Comparison of ENCODE assay signal across 8 cellular contexts in genomic region chr19:58440556-58440955, GRCh38. TPM values are rescaled to one million over a fixed set of nuclear protein-coding genes. Genes with fewer than 3 reads are reported as not detected.
DNase-seq lines count a peak whose midpoint lies in the region; ATAC-seq, FAIRE-seq and TF ChIP-seq lines count a peak whose summit lies in the region.

No MANE protein-coding gene starts in this region.

- H3K4me2 ChIP-seq in GM12878 (ENCODE audit: control insufficient read depth, insufficient read depth) (peak overlapping the region; percentile 92), keratinocyte (ENCODE audit: control insufficient read depth, extremely low read depth, insufficient read depth, low read depth, low read length) (peak overlapping the region; percentile 84), smooth muscle cell (peak overlapping the region; percentile 81)

- peaks cover 13% of the 10 kb centered on the region for H3K27me3 Mint-ChIP-seq in HFFc6 (ENCODE audit: insufficient read depth)

- no peak for TF ChIP-seq RAD21 in GM12878 (IDR thresholded peaks at IDR 0.05; ENCODE audit: insufficient read depth, low read depth, low read length)

- no peaks in the 10 kb centered on the region for H3K9me1 ChIP-seq in keratinocyte (ENCODE audit: control insufficient read depth, extremely low read depth, insufficient read depth, low read length)

- in situ Hi-C loops in GM12878 (cut with MboI), result no loop called here

- dilution Hi-C loops in keratinocyte (cut with MboI; ENCODE audit: extremely low pct_ligation_motif_present, low sequenced_read_pairs), result no loop called here

- no TSS peak for BruUV-seq in GM12878 (replicated peaks; lab: Mats Ljungman, UMichigan)

- CTCF ChIA-PET in GM12878 (lab: Yijun Ruan, JAX), result no interaction called here

- peak overlapping the region; percentile 97 for H3K27ac Mint-ChIP-seq in HFFc6

- ATAC-seq in GM12878, result no peak
- no peak for ATAC-seq in HG03432 (IDR thresholded peaks at IDR 0.05; ENCODE audit: unreplicated experiment)
- no peak for ATAC-seq in HG03520 (IDR thresholded peaks at IDR 0.05; ENCODE audit: unreplicated experiment)

- peaks cover 60% of the 10 kb centered on the region for H3K36me3 Mint-ChIP-seq in HFFc6 (ENCODE audit: low read depth)

- peaks cover 65% of the 10 kb centered on the region for H3K9me3 Mint-ChIP-seq in HFFc6

- no peaks in the 10 kb centered on the region for H4K20me1 ChIP-seq in GM12878 (ENCODE audit: control insufficient read depth, insufficient read depth)
- H4K20me1 ChIP-seq in keratinocyte (ENCODE audit: control insufficient read depth, extremely low read depth, insufficient read depth, low read length), result no peaks in the 10 kb centered on the region
- no peaks in the 10 kb centered on the region for H4K20me1 ChIP-seq in smooth muscle cell (ENCODE audit: low read depth)

- FAIRE-seq in GM12878 (lab: Jason Lieb, UNC) (no peak), keratinocyte (lab: Jason Lieb, UNC) (no peak)

- H3K9ac ChIP-seq in GM12878 (ENCODE audit: control insufficient read depth, insufficient read depth, low read length) (no peak overlapping the region), keratinocyte (ENCODE audit: control insufficient read depth, extremely low read depth, insufficient read depth, low read length) (no peak overlapping the region), smooth muscle cell (ENCODE audit: low read depth) (no peak overlapping the region)

- RAD21 ChIA-PET in GM12878 (lab: Charles Lee; ENCODE audit: unreplicated experiment), result interaction anchor here (1.0 kb wide), 1 partner anchor 11 kb away, joined by 4 read pairs; the partner anchor contains the start of gene ZNF324B

- H3K4me1 ChIP-seq in GM12878 (ENCODE audit: control insufficient read depth, insufficient read depth, low read length) (peaks cover 6% of the 10 kb centered on the region; the same call in 1 of the 2 replicates), keratinocyte (ENCODE audit: control insufficient read depth, extremely low read depth, insufficient read depth, low read length) (peaks cover 8% of the 10 kb centered on the region), smooth muscle cell (ENCODE audit: low read depth) (no peaks in the 10 kb centered on the region)

- POLR2A ChIA-PET in GM12878 (lab: Charles Lee), result interaction anchor here (1.0 kb wide), 1 partner anchor 11 kb away, joined by 3 read pairs; the partner anchor contains the start of gene ZNF324B

- DNase-seq in HFFc6 (no peak), GM12878 (ENCODE audit: low read depth, low spot score) (no peak), keratinocyte (ENCODE audit: low read depth, low spot score) (no peak), smooth muscle cell (lab: John Stamatoyannopoulos, UW; ENCODE audit: unreplicated experiment) (no peak), GM20000 (ENCODE audit: low spot score) (no peak)
- no peak for DNase-seq in stimulated activated CD4-positive, alpha-beta T cell treated with anti-CD3 and anti-CD28 coated beads, Interleukin-4, amount 100 ng/mL, for 1 hour

- H3K4me3 ChIP-seq in GM12878, result peak overlapping the region; percentile 47; the same call in 1 of the 2 replicates
- H3K4me3 ChIP-seq in keratinocyte (ENCODE audit: control insufficient read depth in 2 of 3, extremely low read depth in 1 of 3, insufficient read depth in 2 of 3, low read depth in 1 of 3, low read length in 3 of 3), result peak overlapping the region; percentile 47 to 80 (median 73)
- H3K4me3 ChIP-seq in smooth muscle cell, result peak overlapping the region; percentile 47

- no peaks in the 10 kb centered on the region for H3K36me3 ChIP-seq in GM12878 (ENCODE audit: control insufficient read depth in 2 of 2, insufficient read depth in 2 of 2, low read length in 1 of 2)
- H3K36me3 ChIP-seq in keratinocyte (ENCODE audit: control insufficient read depth in 2 of 2, extremely low read depth in 1 of 2, insufficient read depth in 2 of 2, low read length in 2 of 2), result peaks cover 0 to 2% of the 10 kb centered on the region in 2 experiments
- H3K36me3 ChIP-seq in smooth muscle cell (ENCODE audit: low read depth), result no peaks in the 10 kb centered on the region

- 83% methylated on average over 22 of the region's 31 CpGs for WGBS in GM12878 (ENCODE audit: insufficient coverage, insufficient replicate concordance, low lambda C conversion rate, missing lambda C conversion rate)
- 85% methylated on average over 21 of the region's 31 CpGs for WGBS in smooth muscle cell (ENCODE audit: low lambda C conversion rate)

- TF ChIP-seq CTCF in HFFc6 (IDR thresholded peaks at IDR 0.05) (no peak), GM12878 (IDR thresholded peaks at IDR 0.05 in 2 of 3, conservative IDR thresholded peaks at IDR 0.05 in 1 of 3; ENCODE audit: control insufficient read depth in 2 of 3, extremely low read depth in 1 of 3, insufficient read depth in 1 of 3, low read depth in 3 of 3, low read length in 3 of 3) (no peak), keratinocyte (optimal IDR thresholded peaks at IDR 0.05 in 1 of 3, IDR thresholded peaks at IDR 0.05 in 1 of 3, conservative IDR thresholded peaks at IDR 0.05 in 1 of 3; ENCODE audit: extremely low read depth in 1 of 3, insufficient read depth in 2 of 3, low read length in 3 of 3) (no peak), smooth muscle cell (IDR thresholded peaks at IDR 0.05; ENCODE audit: borderline replicate concordance, insufficient read depth, poor library complexity, severe bottlenecking) (no peak), GM20000 (IDR thresholded peaks at IDR 0.05; ENCODE audit: extremely low read depth, missing control alignments) (no peak)

- SMC1A ChIA-PET in GM12878 (lab: Charles Lee; ENCODE audit: uncharacterized antibody, unreplicated experiment), result interaction anchor here (0.9 kb wide), 1 partner anchor 10 kb away, joined by 3 read pairs; the partner anchor contains the start of gene ZNF324B

- TF ChIP-seq EP300 in GM12878 (IDR thresholded peaks at IDR 0.05; ENCODE audit: borderline replicate concordance in 1 of 2, control insufficient read depth in 1 of 2, low read depth in 2 of 2, low read length in 2 of 2), result no peak

- H3K27me3 ChIP-seq in GM12878 (replicated peaks in 1 of 2; ENCODE audit: control insufficient read depth in 2 of 2, insufficient read depth in 2 of 2, low read length in 1 of 2) (no peaks in the 10 kb centered on the region), keratinocyte (ENCODE audit: control insufficient read depth, extremely low read depth, insufficient read depth, low read length) (no peaks in the 10 kb centered on the region), smooth muscle cell (ENCODE audit: low read depth) (no peaks in the 10 kb centered on the region)

- peak overlapping the region; percentile 93 for H3K4me3 Mint-ChIP-seq in HFFc6

- intact Hi-C loops in GM12878 (cut with micrococcal nuclease; ENCODE audit: unreplicated experiment), result no loop called here

- H3K4me1 Mint-ChIP-seq in HFFc6 (ENCODE audit: low read depth), result peaks cover 20% of the 10 kb centered on the region

- H3K79me2 ChIP-seq in GM12878 (ENCODE audit: control insufficient read depth, insufficient read depth, low read length) (peaks cover 4% of the 10 kb centered on the region), keratinocyte (ENCODE audit: control insufficient read depth, insufficient read depth, low read length) (peaks cover 6% of the 10 kb centered on the region), smooth muscle cell (ENCODE audit: low read depth) (no peaks in the 10 kb centered on the region)

- peak overlapping the region; percentile 38; the same call in 1 of the 2 replicates for H3K27ac ChIP-seq in GM12878 (ENCODE audit: control insufficient read depth, insufficient read depth)
- H3K27ac ChIP-seq in keratinocyte (ENCODE audit: control insufficient read depth, insufficient read depth, low read length), result no peak overlapping the region
- H3K27ac ChIP-seq in smooth muscle cell (ENCODE audit: low read depth), result no peak overlapping the region

- H2AFZ ChIP-seq in GM12878 (ENCODE audit: control insufficient read depth, low read depth, low read length) (peak overlapping the region; percentile 88), keratinocyte (ENCODE audit: control insufficient read depth, low read length) (peak overlapping the region; percentile 90), smooth muscle cell (ENCODE audit: low read depth) (no peak overlapping the region)

- no peak for TF ChIP-seq POLR2A in GM12878 (IDR thresholded peaks at IDR 0.05; ENCODE audit: low read depth, low read length)

- H3F3A ChIP-seq in smooth muscle cell (ENCODE audit: low read depth), result no peaks in the 10 kb centered on the region

- H3K9me3 ChIP-seq in GM12878 (replicated peaks; ENCODE audit: control insufficient read depth, insufficient read depth, low read length) (peaks cover 27% of the 10 kb centered on the region; the same call in 2 of the 3 replicates), keratinocyte (ENCODE audit: control insufficient read depth, low read depth, low read length) (peaks cover 2% of the 10 kb centered on the region), smooth muscle cell (replicated peaks; ENCODE audit: low read depth) (no peaks in the 10 kb centered on the region)

RNA-seq across cellular contexts. Expression of gene ZNF132, which starts 0.6 kb away (rescaled TPM):
- total RNA-seq in HFFc6 (2021; fragmentation: NEBNext Ultra II Directional; extraction: Animal tissue kit (Norgen Biotek cat#: 25700)), result 1 to 10 TPM; 4.0 to 5.2 (median 4.5) TPM
- 8.4 and 8.7 TPM in 2 replicates for total RNA-seq in GM12878 (2013; cell fraction: nucleolus; rRNA removed)
- total RNA-seq in GM12878 (2014; rRNA removed) (3.5 and 4.0 TPM in 2 replicates), GM12878 (2014; rRNA removed; fragmentation: Illumina TruSeq; extraction: Trizol) (3.3 and 3.5 TPM in 2 replicates), GM12878 (2021) (2.7 and 3.4 TPM in 2 replicates), smooth muscle cell (0.63 and 2.3 TPM in 2 replicates)
- 1.3 TPM for polyA plus RNA-seq in GM12878 (2011; ENCODE audit: low read depth)
- polyA plus RNA-seq in GM12878 (2011; rRNA removed) (0.68 and 0.81 TPM in 2 replicates), GM12878 (2014; fragmentation: Illumina TruSeq; extraction: Trizol) (2.0 and 2.2 TPM in 2 replicates), GM12878 (2014; fragmentation: Nextera tagmentation; extraction: Ambion mirVana) (under 1 TPM; 0.56 to 0.73 TPM), GM12878 (2014; rRNA removed) (1.4 and 1.9 TPM in 2 replicates), GM12878 (2016; fragmentation: Nextera tagmentation; extraction: Ambion mirVana) (1 to 10 TPM; 2.4 to 3.0 TPM), keratinocyte (1.5 to 2.1 TPM (median 1.6 TPM) in 3 replicates), smooth muscle cell (0.40 and 0.69 TPM in 2 replicates)
- polyA plus RNA-seq in GM12878 (2011; cell fraction: cytosol; rRNA removed), result 0.40 and 0.42 TPM in 2 replicates
- polyA plus RNA-seq in GM12878 (2011; cell fraction: nucleus; rRNA removed), result 1.2 and 1.8 TPM in 2 replicates
- 0.69 and 2.1 TPM in 2 replicates for polyA plus RNA-seq in GM12878 (2012)
- 3.7 and 4.0 TPM in 2 replicates for polyA minus RNA-seq in GM12878 (2011; rRNA and poly(A)+ RNA removed)
- 0.62 TPM in 1 of 2 replicates, not detected in the other for polyA minus RNA-seq in GM12878 (2011; cell fraction: cytosol; rRNA and poly(A)+ RNA removed)
- polyA minus RNA-seq in GM12878 (2011; cell fraction: nucleus; rRNA and poly(A)+ RNA removed), result 3.5 TPM in 2 replicates
- polyA plus RNA-seq in keratinocyte (2011; ENCODE audit: low read depth), result 0.25 TPM
- 0.48 and 0.95 TPM in 2 replicates for polyA plus RNA-seq in keratinocyte (2011; cell fraction: cytosol; rRNA removed)
- 2.1 and 2.2 TPM in 2 replicates for polyA plus RNA-seq in keratinocyte (2011; cell fraction: nucleus; rRNA removed)
- polyA plus RNA-seq in keratinocyte (2012; ENCODE audit: low replicate concordance), result 1.6 and 2.6 TPM in 2 replicates
- 1.9 to 5.9 TPM (median 4.0 TPM) in 3 replicates for polyA minus RNA-seq in keratinocyte
- 3.5 TPM for polyA minus RNA-seq in keratinocyte (2011; cell fraction: cytosol; rRNA and poly(A)+ RNA removed)
- 3.0 and 5.0 TPM in 2 replicates for polyA minus RNA-seq in keratinocyte (2011; cell fraction: nucleus; rRNA and poly(A)+ RNA removed)

RNA-seq across cellular contexts. Expression of gene ZNF324B, which starts 10.9 kb away (rescaled TPM):
- 1 to 10 TPM; 3.8 to 5.9 (median 4.7) TPM for total RNA-seq in HFFc6 (2021; fragmentation: NEBNext Ultra II Directional; extraction: Animal tissue kit (Norgen Biotek cat#: 25700))
- 23.8 and 27.7 TPM in 2 replicates for total RNA-seq in GM12878 (2013; cell fraction: nucleolus; rRNA removed)
- total RNA-seq in GM12878 (2014; rRNA removed), result 7.9 and 8.8 TPM in 2 replicates
- total RNA-seq in GM12878 (2014; rRNA removed; fragmentation: Illumina TruSeq; extraction: Trizol), result 5.3 and 5.9 TPM in 2 replicates
- total RNA-seq in GM12878 (2021), result 9.3 and 12.8 TPM in 2 replicates
- 1.4 TPM for polyA plus RNA-seq in GM12878 (2011; ENCODE audit: low read depth)
- polyA plus RNA-seq in GM12878 (2011; rRNA removed), result 1.9 and 3.3 TPM in 2 replicates
- polyA plus RNA-seq in GM12878 (2011; cell fraction: cytosol; rRNA removed), result 3.7 and 5.2 TPM in 2 replicates
- 5.2 and 7.0 TPM in 2 replicates for polyA plus RNA-seq in GM12878 (2011; cell fraction: nucleus; rRNA removed)
- polyA plus RNA-seq in GM12878 (2012), result 3.4 and 4.2 TPM in 2 replicates
- polyA plus RNA-seq in GM12878 (2014; fragmentation: Illumina TruSeq; extraction: Trizol), result 3.0 and 4.2 TPM in 2 replicates
- polyA plus RNA-seq in GM12878 (2014; fragmentation: Nextera tagmentation; extraction: Ambion mirVana), result under 1 TPM; 0.11 to 0.29 TPM
- polyA plus RNA-seq in GM12878 (2014; rRNA removed), result 7.6 and 8.4 TPM in 2 replicates
- polyA plus RNA-seq in GM12878 (2016; fragmentation: Nextera tagmentation; extraction: Ambion mirVana), result 1 to 10 TPM; 3.5 to 4.4 TPM
- 4.8 and 13.2 TPM in 2 replicates for polyA minus RNA-seq in GM12878 (2011; rRNA and poly(A)+ RNA removed)
- 4.1 and 4.4 TPM in 2 replicates for polyA minus RNA-seq in GM12878 (2011; cell fraction: cytosol; rRNA and poly(A)+ RNA removed)
- polyA minus RNA-seq in GM12878 (2011; cell fraction: nucleus; rRNA and poly(A)+ RNA removed), result 4.1 and 9.5 TPM in 2 replicates
- polyA plus RNA-seq in keratinocyte, result 2.0 to 3.5 TPM (median 2.5 TPM) in 3 replicates
- polyA plus RNA-seq in keratinocyte (2011; ENCODE audit: low read depth), result 3.0 TPM
- 1.1 and 1.7 TPM in 2 replicates for polyA plus RNA-seq in keratinocyte (2011; cell fraction: cytosol; rRNA removed)
- polyA plus RNA-seq in keratinocyte (2011; cell fraction: nucleus; rRNA removed), result 5.1 and 5.6 TPM in 2 replicates
- 3.1 TPM in 2 replicates for polyA plus RNA-seq in keratinocyte (2012; ENCODE audit: low replicate concordance)
- 4.2 to 7.2 TPM (median 5.7 TPM) in 3 replicates for polyA minus RNA-seq in keratinocyte
- 4.4 TPM for polyA minus RNA-seq in keratinocyte (2011; cell fraction: cytosol; rRNA and poly(A)+ RNA removed)
- polyA minus RNA-seq in keratinocyte (2011; cell fraction: nucleus; rRNA and poly(A)+ RNA removed), result 7.9 and 9.9 TPM in 2 replicates
- total RNA-seq in smooth muscle cell, result 3.1 and 3.3 TPM in 2 replicates
- polyA plus RNA-seq in smooth muscle cell, result 1.5 and 2.6 TPM in 2 replicates

RNA-seq across cellular contexts. Expression of gene ZNF324, which starts 26.3 kb away (rescaled TPM):
- 1 to 10 TPM; 5.6 to 7.5 (median 6.8) TPM for total RNA-seq in HFFc6 (2021; fragmentation: NEBNext Ultra II Directional; extraction: Animal tissue kit (Norgen Biotek cat#: 25700))
- total RNA-seq in GM12878 (2013; cell fraction: nucleolus; rRNA removed), result 35.9 and 44.8 TPM in 2 replicates
- total RNA-seq in GM12878 (2014; rRNA removed), result 10.6 and 13.9 TPM in 2 replicates
- total RNA-seq in GM12878 (2014; rRNA removed; fragmentation: Illumina TruSeq; extraction: Trizol), result 5.0 and 5.9 TPM in 2 replicates
- 12.1 and 12.9 TPM in 2 replicates for total RNA-seq in GM12878 (2021)
- 3.3 TPM for polyA plus RNA-seq in GM12878 (2011; ENCODE audit: low read depth)
- 2.8 and 5.7 TPM in 2 replicates for polyA plus RNA-seq in GM12878 (2011; rRNA removed)
- 6.7 and 10.0 TPM in 2 replicates for polyA plus RNA-seq in GM12878 (2011; cell fraction: cytosol; rRNA removed)
- polyA plus RNA-seq in GM12878 (2011; cell fraction: nucleus; rRNA removed), result 11.2 and 13.9 TPM in 2 replicates
- 7.0 and 7.3 TPM in 2 replicates for polyA plus RNA-seq in GM12878 (2012)
- polyA plus RNA-seq in GM12878 (2014; fragmentation: Illumina TruSeq; extraction: Trizol), result 3.1 and 3.5 TPM in 2 replicates
- 1 to 10 TPM in 1 of 2 experiments, under 1 TPM in 1; 0.71 to 2.1 TPM for polyA plus RNA-seq in GM12878 (2014; fragmentation: Nextera tagmentation; extraction: Ambion mirVana)
- 8.1 and 9.5 TPM in 2 replicates for polyA plus RNA-seq in GM12878 (2014; rRNA removed)
- 1 to 10 TPM; 8.5 to 9.0 TPM for polyA plus RNA-seq in GM12878 (2016; fragmentation: Nextera tagmentation; extraction: Ambion mirVana)
- 9.7 and 19.5 TPM in 2 replicates for polyA minus RNA-seq in GM12878 (2011; rRNA and poly(A)+ RNA removed)
- 4.1 and 5.9 TPM in 2 replicates for polyA minus RNA-seq in GM12878 (2011; cell fraction: cytosol; rRNA and poly(A)+ RNA removed)
- 19.2 and 29.2 TPM in 2 replicates for polyA minus RNA-seq in GM12878 (2011; cell fraction: nucleus; rRNA and poly(A)+ RNA removed)
- polyA plus RNA-seq in keratinocyte, result 5.0 to 10.8 TPM (median 6.6 TPM) in 3 replicates
- polyA plus RNA-seq in keratinocyte (2011; ENCODE audit: low read depth), result 1.2 TPM
- polyA plus RNA-seq in keratinocyte (2011; cell fraction: cytosol; rRNA removed), result 3.1 and 5.8 TPM in 2 replicates
- polyA plus RNA-seq in keratinocyte (2011; cell fraction: nucleus; rRNA removed), result 15.1 and 16.2 TPM in 2 replicates
- 6.7 and 7.9 TPM in 2 replicates for polyA plus RNA-seq in keratinocyte (2012; ENCODE audit: low replicate concordance)
- polyA minus RNA-seq in keratinocyte, result 8.1 to 14.9 TPM (median 9.4 TPM) in 3 replicates
- polyA minus RNA-seq in keratinocyte (2011; cell fraction: cytosol; rRNA and poly(A)+ RNA removed), result 17.1 TPM
- polyA minus RNA-seq in keratinocyte (2011; cell fraction: nucleus; rRNA and poly(A)+ RNA removed), result 24.0 and 25.9 TPM in 2 replicates
- 4.4 and 8.8 TPM in 2 replicates for total RNA-seq in smooth muscle cell
- polyA plus RNA-seq in smooth muscle cell, result 9.0 and 10.2 TPM in 2 replicates

RNA-seq across cellular contexts. Expression of gene ZNF584, which starts 32.1 kb away (rescaled TPM):
- total RNA-seq in HFFc6 (2021; fragmentation: NEBNext Ultra II Directional; extraction: Animal tissue kit (Norgen Biotek cat#: 25700)), result 10 to 100 TPM; 13.3 to 15.0 (median 14.0) TPM
- 26.4 and 31.6 TPM in 2 replicates for total RNA-seq in GM12878 (2013; cell fraction: nucleolus; rRNA removed)
- total RNA-seq in GM12878 (2014; rRNA removed), result 9.5 and 10.7 TPM in 2 replicates
- total RNA-seq in GM12878 (2014; rRNA removed; fragmentation: Illumina TruSeq; extraction: Trizol), result 4.8 and 5.1 TPM in 2 replicates
- 9.7 and 10.3 TPM in 2 replicates for total RNA-seq in GM12878 (2021)
- 3.2 TPM for polyA plus RNA-seq in GM12878 (2011; ENCODE audit: low read depth)
- polyA plus RNA-seq in GM12878 (2011; rRNA removed), result 7.6 and 8.4 TPM in 2 replicates
- polyA plus RNA-seq in GM12878 (2011; cell fraction: cytosol; rRNA removed), result 8.7 and 9.6 TPM in 2 replicates
- polyA plus RNA-seq in GM12878 (2011; cell fraction: nucleus; rRNA removed), result 7.9 and 8.7 TPM in 2 replicates
- polyA plus RNA-seq in GM12878 (2012), result 3.8 and 5.6 TPM in 2 replicates
- 5.9 and 6.2 TPM in 2 replicates for polyA plus RNA-seq in GM12878 (2014; fragmentation: Illumina TruSeq; extraction: Trizol)
- polyA plus RNA-seq in GM12878 (2014; fragmentation: Nextera tagmentation; extraction: Ambion mirVana), result 1 to 10 TPM; 2.0 to 2.6 TPM
- polyA plus RNA-seq in GM12878 (2014; rRNA removed), result 6.3 and 7.3 TPM in 2 replicates
- 1 to 10 TPM; 5.9 to 6.9 TPM for polyA plus RNA-seq in GM12878 (2016; fragmentation: Nextera tagmentation; extraction: Ambion mirVana)
- 11.6 and 13.5 TPM in 2 replicates for polyA minus RNA-seq in GM12878 (2011; rRNA and poly(A)+ RNA removed)
- 3.7 and 4.4 TPM in 2 replicates for polyA minus RNA-seq in GM12878 (2011; cell fraction: cytosol; rRNA and poly(A)+ RNA removed)
- polyA minus RNA-seq in GM12878 (2011; cell fraction: nucleus; rRNA and poly(A)+ RNA removed), result 5.0 and 12.0 TPM in 2 replicates
- polyA plus RNA-seq in keratinocyte, result 12.2 to 15.5 TPM (median 12.9 TPM) in 3 replicates
- polyA plus RNA-seq in keratinocyte (2011; ENCODE audit: low read depth), result 8.2 TPM
- polyA plus RNA-seq in keratinocyte (2011; cell fraction: cytosol; rRNA removed), result 11.7 and 12.9 TPM in 2 replicates
- polyA plus RNA-seq in keratinocyte (2011; cell fraction: nucleus; rRNA removed), result 14.9 and 18.8 TPM in 2 replicates
- 9.0 and 11.5 TPM in 2 replicates for polyA plus RNA-seq in keratinocyte (2012; ENCODE audit: low replicate concordance)
- 13.8 to 17.3 TPM (median 15.1 TPM) in 3 replicates for polyA minus RNA-seq in keratinocyte
- 15.0 TPM for polyA minus RNA-seq in keratinocyte (2011; cell fraction: cytosol; rRNA and poly(A)+ RNA removed)
- 11.8 and 15.0 TPM in 2 replicates for polyA minus RNA-seq in keratinocyte (2011; cell fraction: nucleus; rRNA and poly(A)+ RNA removed)
- 5.0 and 16.9 TPM in 2 replicates for total RNA-seq in smooth muscle cell
- 9.1 and 12.7 TPM in 2 replicates for polyA plus RNA-seq in smooth muscle cell

RNA-seq across cellular contexts. Expression of gene ZNF446, which starts 35.6 kb away (rescaled TPM):
- total RNA-seq in HFFc6 (2021; fragmentation: NEBNext Ultra II Directional; extraction: Animal tissue kit (Norgen Biotek cat#: 25700)), result 1 to 10 TPM; 5.7 to 6.9 (median 6.2) TPM
- 13.0 and 16.4 TPM in 2 replicates for total RNA-seq in GM12878 (2013; cell fraction: nucleolus; rRNA removed)
- total RNA-seq in GM12878 (2014; rRNA removed) (6.5 and 6.9 TPM in 2 replicates), GM12878 (2014; rRNA removed; fragmentation: Illumina TruSeq; extraction: Trizol) (2.3 and 2.5 TPM in 2 replicates), GM12878 (2021) (5.6 and 6.0 TPM in 2 replicates), smooth muscle cell (6.6 and 9.5 TPM in 2 replicates)
- 2.3 TPM for polyA plus RNA-seq in GM12878 (2011; ENCODE audit: low read depth)
- polyA plus RNA-seq in GM12878 (2011; rRNA removed) (1.1 and 3.5 TPM in 2 replicates), GM12878 (2014; fragmentation: Illumina TruSeq; extraction: Trizol) (0.63 and 1.6 TPM in 2 replicates), GM12878 (2014; fragmentation: Nextera tagmentation; extraction: Ambion mirVana) (under 1 TPM; 0.14 to 0.49 TPM), GM12878 (2014; rRNA removed) (5.3 and 5.8 TPM in 2 replicates), GM12878 (2016; fragmentation: Nextera tagmentation; extraction: Ambion mirVana) (1 to 10 TPM; 4.7 to 5.7 TPM), keratinocyte (2.1 to 4.7 TPM (median 2.7 TPM) in 3 replicates), smooth muscle cell (9.0 and 10.5 TPM in 2 replicates)
- 4.5 and 7.9 TPM in 2 replicates for polyA plus RNA-seq in GM12878 (2011; cell fraction: cytosol; rRNA removed)
- 15.2 and 15.6 TPM in 2 replicates for polyA plus RNA-seq in GM12878 (2011; cell fraction: nucleus; rRNA removed)
- 7.6 and 8.0 TPM in 2 replicates for polyA plus RNA-seq in GM12878 (2012)
- polyA minus RNA-seq in GM12878 (2011; rRNA and poly(A)+ RNA removed), result 3.6 and 6.9 TPM in 2 replicates
- polyA minus RNA-seq in GM12878 (2011; cell fraction: cytosol; rRNA and poly(A)+ RNA removed), result 3.8 and 4.0 TPM in 2 replicates
- polyA minus RNA-seq in GM12878 (2011; cell fraction: nucleus; rRNA and poly(A)+ RNA removed), result 7.7 and 11.0 TPM in 2 replicates
- polyA plus RNA-seq in keratinocyte (2011; ENCODE audit: low read depth), result 1.4 TPM
- polyA plus RNA-seq in keratinocyte (2011; cell fraction: cytosol; rRNA removed), result 1.5 and 3.5 TPM in 2 replicates
- 6.4 and 9.9 TPM in 2 replicates for polyA plus RNA-seq in keratinocyte (2011; cell fraction: nucleus; rRNA removed)
- 3.7 and 3.9 TPM in 2 replicates for polyA plus RNA-seq in keratinocyte (2012; ENCODE audit: low replicate concordance)
- 1.4 to 3.3 TPM (median 2.3 TPM) in 3 replicates for polyA minus RNA-seq in keratinocyte
- 2.1 TPM for polyA minus RNA-seq in keratinocyte (2011; cell fraction: cytosol; rRNA and poly(A)+ RNA removed)
- 4.5 and 5.7 TPM in 2 replicates for polyA minus RNA-seq in keratinocyte (2011; cell fraction: nucleus; rRNA and poly(A)+ RNA removed)
